11 cellular contexts compared by ENCODE assay signal in the genomic region with DNA sequence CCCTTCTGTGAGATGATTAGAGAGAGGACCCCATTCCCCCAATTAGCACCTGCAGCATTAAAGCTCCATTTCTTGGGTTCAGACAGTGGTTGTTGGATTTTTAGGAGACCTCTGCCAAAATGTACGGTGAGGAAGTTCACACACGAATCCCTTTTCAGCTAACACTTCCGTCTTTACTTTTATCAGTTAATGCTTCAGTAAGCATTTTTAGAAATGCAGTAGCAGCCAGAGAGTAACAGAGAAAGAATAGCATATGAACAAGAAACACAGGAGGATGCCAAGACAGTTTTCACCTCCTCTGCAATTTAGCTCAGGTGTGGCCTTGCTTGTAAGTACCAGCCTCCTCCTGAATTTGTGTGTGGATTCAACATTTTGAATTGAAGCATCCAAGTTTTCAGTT.
"Had no signal": no experiment of that assay in that cellular context is flagged by ENCODE, and none has a peak within 500 bp of the region (broad histone marks: within the 10 kb centered on the region; RNA-seq: fewer than 3 reads in every experiment).

No MANE protein-coding gene starts in this region.

- H3K36me3 ChIP-seq: HAP-1 had no signal

- FAIRE-seq: H1, H54 had no signal

- H3K9ac ChIP-seq: GM23248 had no signal

- H3K4me2 ChIP-seq: GM23338 had no signal

- H3K4me3 ChIP-seq: GM23248, GM23338, HAP-1 had no signal

- DNase-seq: GM23248, GOT3, H7, H9, HCEC 1CT, HFFc6 had no signal

- H3K27ac ChIP-seq: GM23248 had no signal

- H2AFZ ChIP-seq: GM23248, GM23338 had no signal

- ATAC-seq: GM23338, HCT116 had no signal
